In genomic region chr1:169212088-169212487, GRCh38 we compare ENCODE assay signal across 19 cellular contexts.
DNase-seq lines count a peak whose midpoint lies in the region; ATAC-seq, FAIRE-seq and TF ChIP-seq lines count a peak whose summit lies in the region.
"Had no signal": no experiment of that assay in that cellular context is flagged by ENCODE, and none has a peak within 500 bp of the region (broad histone marks: within the 10 kb centered on the region; RNA-seq: fewer than 3 reads in every experiment).

No MANE protein-coding gene starts in this region.

- H3K36me3 ChIP-seq in HepG2 (replicated peaks in 1 of 2; ENCODE audit: control insufficient read depth in 1 of 2, insufficient read depth in 2 of 2, low read length in 2 of 2): no peaks in the 10 kb centered on the region; a peak in 1 of 5 replicates
- H3K36me3 ChIP-seq in right lobe of liver: no peaks in the 10 kb centered on the region
- no peaks in the 10 kb centered on the region for H3K36me3 ChIP-seq in pancreas

- TF ChIP-seq RAD21 in HepG2 (CRISPR knock-in tag; IDR thresholded peaks at IDR 0.05): no peak

- no peak overlapping the region for H3K4me2 ChIP-seq in HepG2 (ENCODE audit: low read depth, low read length)
- H3K4me2 ChIP-seq: BLaER1, GM23338 had no signal

- H3K9ac ChIP-seq in HepG2 (ENCODE audit: insufficient read depth, low read depth, low read length): no peak overlapping the region
- H3K9ac ChIP-seq: BLaER1 had no signal

- H3K4me3 Mint-ChIP-seq in natural killer cell treated with Interleukin-12 subunit alpha and Interleukin-12 subunit beta and Interleukin-15 and Interleukin-18, amount 100 ng/mL, for 72 hours: no peak overlapping the region
- H3K4me3 Mint-ChIP-seq: CD14-positive monocyte; CD4-positive, alpha-beta memory T cell; GM23338 had no signal

- FAIRE-seq in HepG2 (lab: Jason Lieb, UNC) (no peak), colon (lab: Jason Lieb, UNC) (peak; percentile 80), pancreas (lab: Jason Lieb, UNC) (peak; percentile 93)
- FAIRE-seq: GM12878, H54 had no signal

- H3K4me1 Mint-ChIP-seq in natural killer cell treated with Interleukin-12 subunit alpha and Interleukin-12 subunit beta and Interleukin-15 and Interleukin-18, amount 100 ng/mL, for 72 hours (ENCODE audit: low read depth in 2 of 2): no peaks in the 10 kb centered on the region
- H3K4me1 Mint-ChIP-seq: CD4-positive, alpha-beta memory T cell had no signal

- no peaks in the 10 kb centered on the region for H3K9me3 ChIP-seq in HepG2 (ENCODE audit: low read length)
- no peaks in the 10 kb centered on the region for H3K9me3 ChIP-seq in right lobe of liver
- no peaks in the 10 kb centered on the region for H3K9me3 ChIP-seq in pancreas
- H3K9me3 ChIP-seq: BLaER1 had no signal

- no peak overlapping the region for H3K27ac Mint-ChIP-seq in natural killer cell treated with Interleukin-12 subunit alpha and Interleukin-12 subunit beta and Interleukin-15 and Interleukin-18, amount 100 ng/mL, for 72 hours
- H3K27ac Mint-ChIP-seq: CD14-positive monocyte; CD4-positive, alpha-beta memory T cell; GM23338 had no signal

- H3K27me3 ChIP-seq in HepG2 (ENCODE audit: control insufficient read depth in 1 of 2, insufficient read depth in 2 of 2, low read length in 2 of 2) (no peaks in the 10 kb centered on the region), right lobe of liver (no peaks in the 10 kb centered on the region), pancreas (no peaks in the 10 kb centered on the region)
- H3K27me3 ChIP-seq: BLaER1 had no signal

- no peaks in the 10 kb centered on the region for H3K9me3 Mint-ChIP-seq in natural killer cell treated with Interleukin-12 subunit alpha and Interleukin-12 subunit beta and Interleukin-15 and Interleukin-18, amount 100 ng/mL, for 72 hours

- DNase-seq in HepG2 (ENCODE audit: low spot score) (no peak), right lobe of liver (no peak), pancreas (no peak), MV-4-11 (lab: John Stamatoyannopoulos, UW) (no peak)
- no peak for DNase-seq in natural killer cell treated with Interleukin-12 subunit alpha and Interleukin-12 subunit beta and Interleukin-15 and Interleukin-18, amount 100 ng/mL, for 72 hours (ENCODE audit: low spot score)
- DNase-seq: CD4-positive, alpha-beta memory T cell; DMS153; DMS79 treated with DMSO at 0.1 percent for 48 hours; HCEC 1CT; IMR-90; KBM-7 had no signal

- H3K4me1 ChIP-seq in HepG2 (ENCODE audit: insufficient read depth, low read length): no peaks in the 10 kb centered on the region
- H3K4me1 ChIP-seq in right lobe of liver: no peaks in the 10 kb centered on the region
- no peaks in the 10 kb centered on the region for H3K4me1 ChIP-seq in pancreas
- H3K4me1 ChIP-seq: BLaER1 had no signal

- H3K4me3 ChIP-seq in HepG2 (replicated peaks in 1 of 3; ENCODE audit: insufficient read depth in 1 of 3, low read depth in 2 of 3, low read length in 3 of 3) (no peak overlapping the region), right lobe of liver (no peak overlapping the region), pancreas (no peak overlapping the region)
- H3K4me3 ChIP-seq: BLaER1, GM12878, GM23338 had no signal

- in situ Hi-C loops in HepG2 (cut with HindIII; ENCODE audit: extremely low pct_ligation_motif_present, low pct_unique_long_range_greater_than_20kb): no loop called here

- no peaks in the 10 kb centered on the region for H4K20me1 ChIP-seq in HepG2 (ENCODE audit: insufficient read depth, low read length)
- H4K20me1 ChIP-seq: BLaER1 had no signal

- no peaks in the 10 kb centered on the region for H3K27me3 Mint-ChIP-seq in natural killer cell treated with Interleukin-12 subunit alpha and Interleukin-12 subunit beta and Interleukin-15 and Interleukin-18, amount 100 ng/mL, for 72 hours
- H3K27me3 Mint-ChIP-seq: CD4-positive, alpha-beta memory T cell had no signal

- no TSS peak for BruUV-seq in HepG2 (replicated peaks; lab: Mats Ljungman, UMichigan)

- POLR2A ChIA-PET in HepG2 (lab: Yijun Ruan, JAX): no interaction called here

- H3K27ac ChIP-seq in HepG2 (ENCODE audit: extremely low read length, insufficient read depth, low read length) (no peak overlapping the region), right lobe of liver (no peak overlapping the region), pancreas (no peak overlapping the region)
- H3K27ac ChIP-seq: 22Rv1, BLaER1 had no signal

- TF ChIP-seq CTCF in HepG2 (CRISPR knock-in tag; IDR thresholded peaks at IDR 0.05) (no peak), right lobe of liver (IDR thresholded peaks at IDR 0.05) (no peak), pancreas (IDR thresholded peaks at IDR 0.05) (no peak)

- CTCF ChIA-PET in HepG2 (lab: Yijun Ruan, JAX; ENCODE audit: low intra/inter-chr PET ratio, low total read pairs): no interaction called here

- no peaks in the 10 kb centered on the region for H3K36me3 Mint-ChIP-seq in natural killer cell treated with Interleukin-12 subunit alpha and Interleukin-12 subunit beta and Interleukin-15 and Interleukin-18, amount 100 ng/mL, for 72 hours
- H3K36me3 Mint-ChIP-seq: CD14-positive monocyte had no signal

- TF ChIP-seq EP300 in HepG2 (IDR thresholded peaks at IDR 0.05; ENCODE audit: low read depth in 2 of 2, low read length in 2 of 2) (no peak), HepG2 (CRISPR knock-in tag; IDR thresholded peaks at IDR 0.05; ENCODE audit: borderline replicate concordance) (no peak)

- TF ChIP-seq POLR2A in HepG2 (IDR thresholded peaks at IDR 0.05; ENCODE audit: insufficient read depth in 1 of 2, low read depth in 2 of 2, low read length in 2 of 2) (no peak), right lobe of liver (IDR thresholded peaks at IDR 0.05) (no peak)

- intact Hi-C loops in HepG2 (cut with micrococcal nuclease; ENCODE audit: unreplicated experiment) (no loop called here), right lobe of liver (cut with DNase I) (no loop called here), pancreas (cut with DNase I) (no loop called here)

- ATAC-seq in HepG2 (no peak), right lobe of liver (no peak), pancreas (no peak), GM21526 (IDR thresholded peaks at IDR 0.05; ENCODE audit: low FRiP score, unreplicated experiment) (no peak)
- ATAC-seq in natural killer cell treated with Interleukin-12 subunit alpha and Interleukin-12 subunit beta and Interleukin-15 and Interleukin-18, amount 100 ng/mL, for 72 hours: no peak
- ATAC-seq: GM12878, GM23338 had no signal

- no peaks in the 10 kb centered on the region for H3K79me2 ChIP-seq in HepG2 (ENCODE audit: insufficient read depth, low read length)

- no peak overlapping the region for H2AFZ ChIP-seq in HepG2 (ENCODE audit: low read length)
- H2AFZ ChIP-seq: GM23338 had no signal

TF ChIP-seq in HepG2, 621 proteins besides CTCF, POLR2A, EP300 and RAD21:
- TF ChIP-seq ZNF768 (CRISPR knock-in tag; IDR thresholded peaks at IDR 0.05) (no peak), MNT (IDR thresholded peaks at IDR 0.05) (peak; percentile 44; the same call in 1 of the 2 replicates)
